ENCODE assay signal across 8 cellular contexts in genomic region chr18:51621103-51621969, GRCh38.
DNase-seq lines count a peak whose midpoint lies in the region; ATAC-seq and TF ChIP-seq lines count a peak whose summit lies in the region.

No MANE protein-coding gene starts in this region.

- H3K27ac ChIP-seq in body of pancreas = no peak overlapping the region
- H3K27ac ChIP-seq in substantia nigra (ENCODE audit: low read depth, low read length, poor library complexity, severe bottlenecking) = no peak overlapping the region

- no peaks in the 10 kb centered on the region for H3K4me1 ChIP-seq in body of pancreas

- no peaks in the 10 kb centered on the region for H3K9me3 ChIP-seq in body of pancreas

- no peaks in the 10 kb centered on the region for H3K36me3 ChIP-seq in body of pancreas (replicated peaks in 1 of 2; ENCODE audit: insufficient read depth in 1 of 2, low read depth in 2 of 2)

- no peak overlapping the region for H3K4me3 ChIP-seq in AG04449 (ENCODE audit: low read depth, low read length)
- no peak overlapping the region for H3K4me3 ChIP-seq in body of pancreas

- TF ChIP-seq CTCF in AG04449 (IDR thresholded peaks at IDR 0.05; ENCODE audit: insufficient read depth, low read length, missing control alignments) = peak; percentile 83
- TF ChIP-seq CTCF in GM12801 (IDR thresholded peaks at IDR 0.05; ENCODE audit: extremely low read depth, insufficient read length) = peak; percentile 26
- TF ChIP-seq CTCF in body of pancreas (IDR thresholded peaks at IDR 0.05) = peak; percentile 33 to 70 (median 66)

- intact Hi-C loops in body of pancreas (cut with DNase I) = no loop called here

- ATAC-seq in HG03439 (IDR thresholded peaks at IDR 0.05; ENCODE audit: unreplicated experiment) (peak; percentile 64), body of pancreas (peak; percentile 63)

- no peak for DNase-seq in AG04449 (ENCODE audit: low read depth, low spot score)
- DNase-seq in NCI-H774 (lab: John Stamatoyannopoulos, UW) = peak; percentile 26
- peak; percentile 63 to 72 (median 66) for DNase-seq in body of pancreas
- DNase-seq in iris pigment epithelial cell (ENCODE audit: low read depth) = peak; percentile 5
- DNase-seq in substantia nigra (lab: John Stamatoyannopoulos, UW) = peak in 42 of 49 donors; percentile 2 to 79 (median 55)
- no peak for DNase-seq in stimulated activated naive CD4-positive, alpha-beta T cell (lab: John Stamatoyannopoulos, UW)

- CTCF ChIA-PET in AG04449 (lab: Yijun Ruan, JAX) = interaction anchor here (0.7 to 2.7 kb wide), 9 partner anchors 9 to 1190 kb away, joined by 3 to 13 read pairs (median 4); no protein-coding TSS in a partner anchor

- 28 to 30% methylated on average over 16 of the region's 16 CpGs for WGBS in body of pancreas, 2 donors

- H3K27me3 ChIP-seq in body of pancreas = no peaks in the 10 kb centered on the region

- TF ChIP-seq POLR2A in body of pancreas (IDR thresholded peaks at IDR 0.05) = no peak

- POLR2A ChIA-PET in AG04449 (lab: Yijun Ruan, JAX) = no interaction called here

Comparison
In these comparisons a context has a peak if more than half of its experiments do, and no peak if none do; other contexts are left out.
1. DNase-seq: peak in NCI-H774 (single experiment), body of pancreas (4 of 4), iris pigment epithelial cell (single experiment) and substantia nigra (42 of 49); none in AG04449 (single experiment) and stimulated activated naive CD4-positive, alpha-beta T cell (0 of 6).
2. CTCF ChIP-seq: peak in every context shown above with its lines; median percentile 83 in AG04449; 66 in body of pancreas; 26 in GM12801.